In the genomic region with DNA sequence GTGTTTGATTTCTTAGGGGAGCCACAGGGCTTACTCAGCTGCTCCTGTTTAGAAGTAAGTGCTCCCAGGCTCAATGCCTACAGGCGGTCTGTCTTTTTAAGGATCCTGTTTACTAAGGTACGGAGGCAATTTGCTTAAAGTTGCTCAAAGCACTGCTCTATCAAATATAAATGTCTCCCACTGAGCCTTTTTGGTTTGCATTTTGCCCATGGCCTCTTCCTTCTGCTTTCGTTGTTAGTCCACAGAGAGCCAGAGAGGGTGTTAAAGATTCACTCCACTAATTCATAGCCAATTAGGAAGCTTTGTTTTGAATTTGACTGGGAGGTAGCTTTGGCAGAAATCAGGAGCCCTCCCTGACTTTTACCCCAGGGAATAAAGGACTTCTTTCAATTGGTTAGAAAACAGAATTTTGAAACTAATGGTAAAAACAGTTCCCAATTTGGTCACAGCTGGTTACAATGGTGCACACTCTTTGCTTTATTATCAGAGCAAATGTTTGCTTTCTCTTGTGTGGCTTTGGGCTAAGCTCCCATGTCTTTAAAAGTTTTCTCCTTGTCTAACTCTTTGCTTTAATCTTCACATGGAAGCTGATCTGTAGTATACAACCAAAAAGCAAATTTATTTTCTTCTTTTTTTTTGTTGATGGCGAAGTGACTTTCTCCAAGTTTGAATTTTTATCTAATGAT, we compare ENCODE assay signal across 18 cellular contexts.
A peak's percentile ranks its signal among the peaks of the same experiment; 100 is the strongest.
DNase-seq lines count a peak whose midpoint lies in the region; ATAC-seq and TF ChIP-seq lines count a peak whose summit lies in the region.
"Had no signal": no experiment of that assay in that cellular context is flagged by ENCODE, and none has a peak within 500 bp of the region (broad histone marks: within the 10 kb centered on the region; RNA-seq: fewer than 3 reads in every experiment).

No MANE protein-coding gene starts in this region.

- peak overlapping the region in 1 of 11 experiments; percentile 33; a peak in 1 of 22 replicates for H3K9ac ChIP-seq in BLaER1 treated with 17β-estradiol and CSF1 and Interleukin-3, amounts not matched to agents 10 nM and 100 nM

- peak overlapping the region in 9 of 11 experiments; percentile 2 to 64 (median 20); a peak in 11 of 22 replicates for H3K4me2 ChIP-seq in BLaER1 treated with 17β-estradiol and CSF1 and Interleukin-3, amounts not matched to agents 10 nM and 100 nM

- WGBS in psoas muscle, 3 donors: 52 to 56% (median 53%) methylated on average over 4 of the region's 4 CpGs

- no peaks in the 10 kb centered on the region for H3K27me3 ChIP-seq in BLaER1 treated with 17β-estradiol and CSF1 and Interleukin-3, amounts not matched to agents 10 nM and 100 nM
- no peaks in the 10 kb centered on the region for H3K27me3 ChIP-seq in psoas muscle (ENCODE audit: insufficient read depth in 3 of 3, low read length in 2 of 3)
- H3K27me3 ChIP-seq: spleen had no signal

- H3K36me3 ChIP-seq in BLaER1 treated with 17β-estradiol and CSF1 and Interleukin-3, amounts not matched to agents 10 nM and 100 nM: no peaks in the 10 kb centered on the region
- H3K36me3 ChIP-seq in psoas muscle (ENCODE audit: insufficient read depth in 1 of 2, low read depth in 1 of 2): no peaks in the 10 kb centered on the region
- H3K36me3 ChIP-seq: spleen had no signal

- TF ChIP-seq CTCF in psoas muscle (IDR thresholded peaks at IDR 0.05) (no peak), HFFc6 (IDR thresholded peaks at IDR 0.05) (no peak)

- H3K4me3 ChIP-seq in BLaER1 treated with 17β-estradiol and CSF1 and Interleukin-3, amounts not matched to agents 10 nM and 100 nM: no peak overlapping the region
- no peak overlapping the region for H3K4me3 ChIP-seq in psoas muscle
- H3K4me3 ChIP-seq: spleen had no signal

- no peaks in the 10 kb centered on the region for H3K9me3 ChIP-seq in BLaER1 treated with 17β-estradiol and CSF1 and Interleukin-3, amounts not matched to agents 10 nM and 100 nM (replicated peaks in 1 of 11)
- no peaks in the 10 kb centered on the region for H3K9me3 ChIP-seq in psoas muscle
- H3K9me3 ChIP-seq: spleen had no signal

- H3K4me3 Mint-ChIP-seq in HFFc6: no peak overlapping the region
- H3K4me3 Mint-ChIP-seq: activated CD8-positive, alpha-beta memory T cell treated with anti-CD3 and anti-CD28 coated beads, Interleukin-2, amount 10 ng/mL, durations not matched to agents 7 days and 5 days; CD8-positive, alpha-beta T cell had no signal

- ATAC-seq in GM19328 (IDR thresholded peaks at IDR 0.05; ENCODE audit: unreplicated experiment) (peak; percentile 63), HG02798 (IDR thresholded peaks at IDR 0.05; ENCODE audit: poor library complexity, unreplicated experiment) (peak; percentile 47), psoas muscle (no peak), GM21576 (IDR thresholded peaks at IDR 0.05; ENCODE audit: unreplicated experiment) (no peak)
- ATAC-seq: activated CD4-positive, CD25-positive, alpha-beta regulatory T cell treated with anti-CD3 and anti-CD28 coated beads, Interleukin-2, amount 50 U/mL, for 24 hours; activated CD8-positive, alpha-beta memory T cell treated with anti-CD3 and anti-CD28 coated beads, Interleukin-2, amount 10 ng/mL, durations not matched to agents 7 days and 5 days; CD8-positive, alpha-beta T cell had no signal

- H4K20me1 ChIP-seq in BLaER1 treated with 17β-estradiol and CSF1 and Interleukin-3, amounts not matched to agents 10 nM and 100 nM: no peaks in the 10 kb centered on the region

- H3K27ac Mint-ChIP-seq in HFFc6: no peak overlapping the region
- H3K27ac Mint-ChIP-seq: activated CD8-positive, alpha-beta memory T cell treated with anti-CD3 and anti-CD28 coated beads, Interleukin-2, amount 10 ng/mL, durations not matched to agents 7 days and 5 days; CD8-positive, alpha-beta T cell had no signal

- H3K4me1 Mint-ChIP-seq in HFFc6 (ENCODE audit: low read depth): no peaks in the 10 kb centered on the region
- H3K4me1 Mint-ChIP-seq: activated CD8-positive, alpha-beta memory T cell treated with anti-CD3 and anti-CD28 coated beads, Interleukin-2, amount 10 ng/mL, durations not matched to agents 7 days and 5 days had no signal

- H3K4me1 ChIP-seq in BLaER1 treated with 17β-estradiol and CSF1 and Interleukin-3, amounts not matched to agents 10 nM and 100 nM: peaks cover 0 to 44% (median 7%) of the 10 kb centered on the region in 10 experiments; a peak in 6 of 20 replicates
- no peaks in the 10 kb centered on the region for H3K4me1 ChIP-seq in psoas muscle
- H3K4me1 ChIP-seq: spleen had no signal

- peak overlapping the region in 5 of 11 experiments; percentile 5 to 58 (median 42); a peak in 7 of 22 replicates for H3K27ac ChIP-seq in BLaER1 treated with 17β-estradiol and CSF1 and Interleukin-3, amounts not matched to agents 10 nM and 100 nM
- no peak overlapping the region for H3K27ac ChIP-seq in psoas muscle
- H3K27ac ChIP-seq: spleen had no signal

- peak; percentile 84 for DNase-seq in NCI-H146 treated with DMSO at 0.1 percent for 48 hours (lab: John Stamatoyannopoulos, UW; ENCODE audit: unreplicated experiment)
- no peak for DNase-seq in psoas muscle
- DNase-seq in HFFc6: no peak
- no peak for DNase-seq in CD1c-positive myeloid dendritic cell (ENCODE audit: extremely low spot score)
- DNase-seq: activated CD8-positive, alpha-beta memory T cell treated with anti-CD3 and anti-CD28 coated beads, Interleukin-2, amount 10 ng/mL, durations not matched to agents 7 days and 5 days; activated gamma-delta T cell treated with Interleukin-2 at 50 U/mL for 16 hours; aorta; CD8-positive, alpha-beta T cell; NCI-H2227 treated with DMSO at 0.1 percent for 48 hours; Right ventricle myocardium superior; spleen; stimulated activated naive CD4-positive, alpha-beta T cell treated with Interleukin-2 at 50 U/mL for 16 hours had no signal

- intact Hi-C loops in psoas muscle (cut with DNase I): no loop called here

- H3K36me3 Mint-ChIP-seq in HFFc6 (ENCODE audit: low read depth): no peaks in the 10 kb centered on the region
- H3K36me3 Mint-ChIP-seq: activated CD8-positive, alpha-beta memory T cell treated with anti-CD3 and anti-CD28 coated beads, Interleukin-2, amount 10 ng/mL, durations not matched to agents 7 days and 5 days; CD8-positive, alpha-beta T cell; IgD-negative memory B cell had no signal

- H3K27me3 Mint-ChIP-seq in HFFc6 (ENCODE audit: insufficient read depth): peaks cover 16% of the 10 kb centered on the region

- no peaks in the 10 kb centered on the region for H3K9me3 Mint-ChIP-seq in HFFc6
- H3K9me3 Mint-ChIP-seq: CD8-positive, alpha-beta T cell had no signal

Comparison
In these comparisons a context has a peak if more than half of its experiments do, and no peak if none do; other contexts are left out.
1. ATAC-seq: peak in GM19328 (single experiment) and HG02798 (single experiment); none in psoas muscle (0 of 4) and GM21576 (single experiment).